In genomic region chr12:80714055-80714454, GRCh38 we compare ENCODE assay signal across 13 cellular contexts. TPM values are rescaled to one million over a fixed set of nuclear protein-coding genes. Genes with fewer than 3 reads are reported as not detected.
A peak's percentile ranks its signal among the peaks of the same experiment; 100 is the strongest.
DNase-seq lines count a peak whose midpoint lies in the region; ATAC-seq and TF ChIP-seq lines count a peak whose summit lies in the region.
"Had no signal": no experiment of that assay in that cellular context is flagged by ENCODE, and none has a peak within 500 bp of the region (broad histone marks: within the 10 kb centered on the region; RNA-seq: fewer than 3 reads in every experiment).

No MANE protein-coding gene starts in this region.

- H3K9me3 ChIP-seq in endodermal cell (ENCODE audit: control insufficient read depth, low read length): no peaks in the 10 kb centered on the region
- H3K9me3 ChIP-seq in skeletal muscle satellite cell (replicated peaks; ENCODE audit: low read length): no peaks in the 10 kb centered on the region

- WGBS in endodermal cell (ENCODE audit: insufficient coverage in 1 of 2, insufficient read length in 1 of 2), 2 experiments: 12 to 22% methylated on average over 8 to 16 of the region's 16 CpGs

- CTCF ChIA-PET in activated CD8-positive, alpha-beta T cell treated with anti-CD3 and anti-CD28 coated beads for 36 hours (lab: Charles Lee): no interaction called here

- POLR2A ChIA-PET in activated CD8-positive, alpha-beta T cell treated with anti-CD3 and anti-CD28 coated beads for 36 hours (lab: Charles Lee): no interaction called here

- TF ChIP-seq CTCF in endodermal cell (conservative IDR thresholded peaks at IDR 0.05): no peak
- TF ChIP-seq CTCF in activated CD8-positive, alpha-beta T cell treated with anti-CD3 and anti-CD28 coated beads for 36 hours (IDR thresholded peaks at IDR 0.05): no peak

- H3K36me3 Mint-ChIP-seq in endodermal cell (ENCODE audit: low read depth): no peaks in the 10 kb centered on the region
- H3K36me3 Mint-ChIP-seq in activated CD8-positive, alpha-beta T cell treated with anti-CD3 and anti-CD28 coated beads for 36 hours (ENCODE audit: low read depth): no peaks in the 10 kb centered on the region

- H3K4me3 Mint-ChIP-seq in endodermal cell: peak overlapping the region; percentile 53
- H3K4me3 Mint-ChIP-seq in activated CD8-positive, alpha-beta T cell treated with anti-CD3 and anti-CD28 coated beads for 36 hours: no peak overlapping the region

- peak; percentile 70 for DNase-seq in LHCN-M2 (ENCODE audit: low read depth)
- DNase-seq in endodermal cell: peak; percentile 89
- DNase-seq in kidney tubule cell (ENCODE audit: low spot score): peak; percentile 17
- no peak for DNase-seq in activated CD8-positive, alpha-beta T cell treated with anti-CD3 and anti-CD28 coated beads for 36 hours
- DNase-seq: activated CD8-positive, alpha-beta memory T cell treated with anti-CD3 and anti-CD28 coated beads, Interleukin-2, amount 50 U/mL, for 4 hours; NCI-H1436; NCI-H524 treated with DMSO at 0.1 percent for 48 hours; occipital lobe had no signal

- no peak overlapping the region for H3K9ac ChIP-seq in endodermal cell (ENCODE audit: extremely low read depth, low read length, poor library complexity, severe bottlenecking)
- peak overlapping the region; percentile 95 for H3K9ac ChIP-seq in skeletal muscle satellite cell (ENCODE audit: low read depth, low read length)

- H3K4me3 ChIP-seq in endodermal cell (ENCODE audit: low read length): peak overlapping the region; percentile 62
- H3K4me3 ChIP-seq in skeletal muscle satellite cell (ENCODE audit: low read length): peak overlapping the region; percentile 73

- intact Hi-C loops in activated CD8-positive, alpha-beta T cell treated with anti-CD3 and anti-CD28 coated beads for 36 hours (cut with micrococcal nuclease): no loop called here

- H3K27me3 ChIP-seq in endodermal cell (ENCODE audit: control insufficient read depth, insufficient read depth, low read length, poor library complexity, severe bottlenecking) (peaks cover 36% of the 10 kb centered on the region), skeletal muscle satellite cell (ENCODE audit: control insufficient read depth, insufficient read depth, low read length) (no peaks in the 10 kb centered on the region)

- H3K4me2 ChIP-seq in skeletal muscle satellite cell (ENCODE audit: low read length): peak overlapping the region; percentile 93

- H3K9me3 Mint-ChIP-seq in endodermal cell: no peaks in the 10 kb centered on the region
- peaks cover 2% of the 10 kb centered on the region for H3K9me3 Mint-ChIP-seq in activated CD8-positive, alpha-beta T cell treated with anti-CD3 and anti-CD28 coated beads for 36 hours

- no peak overlapping the region for H3K27ac ChIP-seq in endodermal cell (ENCODE audit: low read depth, low read length)
- H3K27ac ChIP-seq: RWPE1 had no signal

- H3K27ac Mint-ChIP-seq in endodermal cell: peak overlapping the region; percentile 29
- no peak overlapping the region for H3K27ac Mint-ChIP-seq in activated CD8-positive, alpha-beta T cell treated with anti-CD3 and anti-CD28 coated beads for 36 hours

- ATAC-seq in esophagus mucosa: no peak
- no peak for ATAC-seq in HG02840 (IDR thresholded peaks at IDR 0.05; ENCODE audit: low FRiP score, unreplicated experiment)
- no peak for ATAC-seq in activated CD8-positive, alpha-beta T cell treated with anti-CD3 and anti-CD28 coated beads for 36 hours

- peaks cover 55% of the 10 kb centered on the region for H3K27me3 Mint-ChIP-seq in endodermal cell (ENCODE audit: insufficient read depth)
- H3K27me3 Mint-ChIP-seq in activated CD8-positive, alpha-beta T cell treated with anti-CD3 and anti-CD28 coated beads for 36 hours: peaks cover 35% of the 10 kb centered on the region

- peaks cover 50% of the 10 kb centered on the region for H3K4me1 Mint-ChIP-seq in endodermal cell
- H3K4me1 Mint-ChIP-seq in activated CD8-positive, alpha-beta T cell treated with anti-CD3 and anti-CD28 coated beads for 36 hours (ENCODE audit: low read depth): no peaks in the 10 kb centered on the region

- H3K4me1 ChIP-seq in endodermal cell (ENCODE audit: control insufficient read depth, insufficient read depth, low read length): peaks cover 9% of the 10 kb centered on the region
- peaks cover 43% of the 10 kb centered on the region for H3K4me1 ChIP-seq in skeletal muscle satellite cell (ENCODE audit: control insufficient read depth, insufficient read depth, low read length)

- no peaks in the 10 kb centered on the region for H3K36me3 ChIP-seq in endodermal cell (ENCODE audit: control insufficient read depth, insufficient read depth, low read length)
- H3K36me3 ChIP-seq in skeletal muscle satellite cell (ENCODE audit: insufficient read depth, low read length): peaks cover 9% of the 10 kb centered on the region

RNA-seq across cellular contexts. Expression of gene MYF5, which starts 2.7 kb away (rescaled TPM):
- total RNA-seq in LHCN-M2 (2014; rRNA removed): 628 and 957 TPM in 2 replicates
- polyA plus RNA-seq in LHCN-M2 (2012): 241 TPM
- not detected for total RNA-seq in endodermal cell
- not detected for polyA plus RNA-seq in endodermal cell (2013, experiment 1 of 2)
- not detected for polyA plus RNA-seq in endodermal cell (2013, experiment 2 of 2)
- 3.0 and 16.4 TPM in 2 replicates for total RNA-seq in skeletal muscle satellite cell (2012; rRNA removed)
- not detected for total RNA-seq in esophagus mucosa
- total RNA-seq in activated CD8-positive, alpha-beta T cell treated with anti-CD3 and anti-CD28 coated beads for 36 hours: not detected
- total RNA-seq: HT1080, occipital lobe had no signal

RNA-seq across cellular contexts. Expression of gene MYF6, which starts 6.6 kb away (rescaled TPM):
- total RNA-seq in LHCN-M2 (2014; rRNA removed) (29.3 and 29.4 TPM in 2 replicates), endodermal cell (under 1 TPM in 1 of 2 donors, not detected in 1; 0.38 TPM), esophagus mucosa (not detected)
- 11.5 TPM for polyA plus RNA-seq in LHCN-M2 (2012)
- polyA plus RNA-seq in endodermal cell (2013, experiment 1 of 2): 0.32 TPM
- not detected for polyA plus RNA-seq in endodermal cell (2013, experiment 2 of 2)
- under 0.01 and 2.0 TPM in 2 replicates for total RNA-seq in skeletal muscle satellite cell (2012; rRNA removed)
- total RNA-seq in activated CD8-positive, alpha-beta T cell treated with anti-CD3 and anti-CD28 coated beads for 36 hours: not detected
- total RNA-seq: HT1080 had no signal

Comparison
In these comparisons a context has a peak if more than half of its experiments do, and no peak if none do; other contexts are left out.
1. RNA of gene MYF5, which starts 2.7 kb away (total RNA-seq): 628 to 957 TPM in LHCN-M2; not detected in endodermal cell, not detected in esophagus mucosa (single experiment) and not detected in activated CD8-positive, alpha-beta T cell treated with anti-CD3 and anti-CD28 coated beads for 36 hours; every median in the first group is over 100 times any median in the second.
2. RNA of gene MYF6, which starts 6.6 kb away (total RNA-seq): 29.3 to 29.4 TPM in LHCN-M2; 0.38 TPM in endodermal cell, not detected in esophagus mucosa (single experiment) and not detected in activated CD8-positive, alpha-beta T cell treated with anti-CD3 and anti-CD28 coated beads for 36 hours; every median in the first group is over 10 times any median in the second.